16 cellular contexts compared by ENCODE assay signal in the genomic region with DNA sequence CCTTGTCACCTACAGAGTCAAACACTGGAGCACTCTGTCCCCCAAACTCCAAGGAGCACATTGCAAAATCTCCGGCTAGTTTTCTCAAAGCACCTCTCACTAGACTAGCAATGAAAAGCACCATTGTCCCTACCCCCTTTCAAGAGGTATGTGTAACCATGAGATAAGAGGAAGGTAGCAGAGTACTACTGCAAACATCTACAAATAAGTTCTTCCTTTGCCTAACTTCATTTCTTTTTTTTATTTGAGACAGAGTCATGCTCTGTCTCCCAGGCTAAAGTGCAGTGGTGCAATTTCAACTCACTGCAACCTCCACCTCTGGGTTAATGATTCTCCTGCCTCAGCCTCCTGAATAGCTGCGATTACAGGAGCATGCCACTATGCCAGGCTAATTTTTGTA. TPM values are rescaled to one million over a fixed set of nuclear protein-coding genes. Genes with fewer than 3 reads are reported as not detected.
A peak's percentile ranks its signal among the peaks of the same experiment; 100 is the strongest.
DNase-seq lines count a peak whose midpoint lies in the region; TF ChIP-seq lines count a peak whose summit lies in the region.
"Had no signal": no experiment of that assay in that cellular context is flagged by ENCODE, and none has a peak within 500 bp of the region (broad histone marks: within the 10 kb centered on the region; RNA-seq: fewer than 3 reads in every experiment).

No MANE protein-coding gene starts in this region.

- no peaks in the 10 kb centered on the region for H4K20me1 ChIP-seq in neural progenitor cell (ENCODE audit: low read depth)

- H3K4me3 ChIP-seq in neural progenitor cell, result no peak overlapping the region
- H3K4me3 ChIP-seq: A549, GM12878 had no signal

- H3K9ac ChIP-seq in neural progenitor cell, result no peak overlapping the region

- no peaks in the 10 kb centered on the region for H3K9me3 Mint-ChIP-seq in Calu3 (ENCODE audit: low read depth, unreplicated experiment)
- H3K9me3 Mint-ChIP-seq in activated naive CD8-positive, alpha-beta T cell treated with anti-CD3 and anti-CD28 coated beads for 36 hours, result no peaks in the 10 kb centered on the region
- H3K9me3 Mint-ChIP-seq in neural progenitor cell, result peaks cover 6% of the 10 kb centered on the region

- intact Hi-C loops in Calu3 (cut with micrococcal nuclease; ENCODE audit: unreplicated experiment), result loop anchor here (5.0 kb wide), 1 partner anchor 152 kb away; no protein-coding TSS in a partner anchor

- in situ Hi-C loops in SK-MEL-5 (cut with HindIII; ENCODE audit: low pct_unique_long_range_greater_than_20kb, low sequenced_read_pairs), result no loop called here

- H3K4me1 ChIP-seq in neural progenitor cell, result no peaks in the 10 kb centered on the region
- H3K4me1 ChIP-seq: A549, BE2C had no signal

- no peaks in the 10 kb centered on the region for H3K27me3 ChIP-seq in neural progenitor cell
- H3K27me3 ChIP-seq: BE2C had no signal

- H3K27ac Mint-ChIP-seq in Calu3 (ENCODE audit: unreplicated experiment) (peak overlapping the region; percentile 93), neural progenitor cell (no peak overlapping the region)
- no peak overlapping the region for H3K27ac Mint-ChIP-seq in activated naive CD8-positive, alpha-beta T cell treated with anti-CD3 and anti-CD28 coated beads for 36 hours
- H3K27ac Mint-ChIP-seq: HFFc6 had no signal

- no TSS peak for BruUV-seq in Calu3 (replicated peaks; lab: Mats Ljungman, UMichigan)

- H3F3A ChIP-seq in neural progenitor cell (ENCODE audit: low read depth), result no peaks in the 10 kb centered on the region

- H3K36me3 ChIP-seq in neural progenitor cell, result no peaks in the 10 kb centered on the region
- H3K36me3 ChIP-seq: BE2C had no signal

- no peak overlapping the region for H2AFZ ChIP-seq in neural progenitor cell (replicated peaks)

- CTCF ChIA-PET in Calu3 (lab: Charles Lee), result no interaction called here

- H3K27me3 Mint-ChIP-seq in Calu3 (ENCODE audit: unreplicated experiment) (no peaks in the 10 kb centered on the region), neural progenitor cell (ENCODE audit: insufficient read depth, low read depth) (peaks cover 3% of the 10 kb centered on the region)
- H3K27me3 Mint-ChIP-seq in activated naive CD8-positive, alpha-beta T cell treated with anti-CD3 and anti-CD28 coated beads for 36 hours, result no peaks in the 10 kb centered on the region
- H3K27me3 Mint-ChIP-seq: CD4-positive, alpha-beta memory T cell had no signal

- TF ChIP-seq CTCF in Calu3 (IDR thresholded peaks at IDR 0.05; ENCODE audit: unreplicated experiment) (no peak), GM10266 (IDR thresholded peaks at IDR 0.05; ENCODE audit: control insufficient read depth, insufficient read depth, low read depth, missing control alignments) (no peak), neural progenitor cell (IDR thresholded peaks at IDR 0.05) (no peak)

- H3K4me1 Mint-ChIP-seq in Calu3 (ENCODE audit: low read depth, unreplicated experiment) (peaks cover 17% of the 10 kb centered on the region), neural progenitor cell (no peaks in the 10 kb centered on the region)
- H3K4me1 Mint-ChIP-seq in activated naive CD8-positive, alpha-beta T cell treated with anti-CD3 and anti-CD28 coated beads for 36 hours, result no peaks in the 10 kb centered on the region

- peaks cover 4% of the 10 kb centered on the region for H3K9me3 ChIP-seq in neural progenitor cell (ENCODE audit: low read depth)
- H3K9me3 ChIP-seq: A549, BE2C had no signal

- H3K79me2 ChIP-seq in neural progenitor cell (ENCODE audit: low read depth), result no peaks in the 10 kb centered on the region

- DNase-seq in Calu3 (peak; percentile 53), SK-MEL-5 (ENCODE audit: low read depth, low spot score) (peak; percentile 9), kidney tubule cell (ENCODE audit: low spot score) (peak; percentile 62), GM10266 (ENCODE audit: extremely low spot score) (no peak), neural progenitor cell (ENCODE audit: low spot score) (no peak)
- no peak for DNase-seq in activated naive CD8-positive, alpha-beta T cell treated with anti-CD3 and anti-CD28 coated beads for 36 hours
- DNase-seq: BE2C; CD4-positive, alpha-beta memory T cell; HCEC 1CT; HFFc6; IMR-90 had no signal

- H3K4me3 Mint-ChIP-seq in Calu3 (ENCODE audit: low read depth, unreplicated experiment) (peak overlapping the region; percentile 50), neural progenitor cell (no peak overlapping the region)
- no peak overlapping the region for H3K4me3 Mint-ChIP-seq in activated naive CD8-positive, alpha-beta T cell treated with anti-CD3 and anti-CD28 coated beads for 36 hours
- H3K4me3 Mint-ChIP-seq: HFFc6 had no signal

- H3K36me3 Mint-ChIP-seq in Calu3 (ENCODE audit: insufficient read depth, unreplicated experiment), result peaks cover 7% of the 10 kb centered on the region
- H3K36me3 Mint-ChIP-seq in activated naive CD8-positive, alpha-beta T cell treated with anti-CD3 and anti-CD28 coated beads for 36 hours, result no peaks in the 10 kb centered on the region
- no peaks in the 10 kb centered on the region for H3K36me3 Mint-ChIP-seq in neural progenitor cell
- H3K36me3 Mint-ChIP-seq: CD4-positive, alpha-beta memory T cell had no signal

- H3K27ac ChIP-seq in neural progenitor cell, result no peak overlapping the region
- H3K27ac ChIP-seq: A549, C4-2B, HL-60 had no signal

- no peak overlapping the region for H3K4me2 ChIP-seq in neural progenitor cell
- H3K4me2 ChIP-seq: A549 had no signal

RNA-seq across cellular contexts. Expression of gene PPP4R3C, which starts 17.7 kb away (rescaled TPM):
- not detected in 2 replicates for total RNA-seq in Calu3 (2022)
- not detected in 2 replicates for total RNA-seq in SK-MEL-5 (2014; rRNA removed; shearing (Covaris generic))
- polyA plus RNA-seq in SK-MEL-5 (2015; cell fraction: cytosol; rRNA removed), result not detected in 2 replicates
- not detected in 2 replicates for polyA plus RNA-seq in SK-MEL-5 (2015; cell fraction: nucleus; rRNA removed)
- total RNA-seq in activated naive CD8-positive, alpha-beta T cell treated with anti-CD3 and anti-CD28 coated beads for 36 hours, result not detected
- total RNA-seq in neural progenitor cell (ENCODE audit: low replicate concordance), result not detected in 2 replicates
- total RNA-seq: CD4-positive, alpha-beta memory T cell; GM12878; HFFc6; IMR-90 had no signal
- polyA plus RNA-seq: AG04450; CD4-positive, alpha-beta memory T cell; IMR-90 had no signal

Comparison
In these comparisons a context has a peak if more than half of its experiments do, and no peak if none do; other contexts are left out.
1. DNase-seq: peak in Calu3 (single experiment), SK-MEL-5 (single experiment) and kidney tubule cell (single experiment); none in GM10266 (single experiment), activated naive CD8-positive, alpha-beta T cell treated with anti-CD3 and anti-CD28 coated beads for 36 hours (single experiment) and neural progenitor cell (single experiment).